ENCODE assay signal across 12 cellular contexts in the genomic region with DNA sequence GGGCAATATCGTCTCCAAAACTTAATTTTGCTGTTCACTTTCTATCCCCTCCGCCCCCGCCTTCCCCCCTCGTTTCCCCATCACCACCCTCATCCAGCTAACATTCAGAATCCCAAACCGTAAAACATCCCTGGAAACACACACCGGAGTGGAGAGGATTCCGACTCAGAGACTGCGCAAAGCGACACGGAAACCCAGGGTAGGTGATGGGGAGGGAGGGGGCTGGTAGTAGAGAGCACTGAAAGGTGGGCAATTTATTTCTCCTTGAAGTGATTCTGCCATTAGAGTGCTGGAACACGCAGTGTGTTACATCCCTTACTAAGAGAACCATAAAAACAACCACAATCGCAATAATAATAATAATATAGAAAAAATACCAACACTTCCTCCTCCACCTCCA. TPM values are rescaled to one million over a fixed set of nuclear protein-coding genes. Genes with fewer than 3 reads are reported as not detected.
DNase-seq lines count a peak whose midpoint lies in the region; ATAC-seq and TF ChIP-seq lines count a peak whose summit lies in the region.
"Had no signal": no experiment of that assay in that cellular context is flagged by ENCODE, and none has a peak within 500 bp of the region (broad histone marks: within the 10 kb centered on the region; RNA-seq: fewer than 3 reads in every experiment).

No MANE protein-coding gene starts in this region.

- ATAC-seq in GM18520 (IDR thresholded peaks at IDR 0.05; ENCODE audit: unreplicated experiment) = no peak

- no peaks in the 10 kb centered on the region for H3K36me3 ChIP-seq in endocrine pancreas (ENCODE audit: control insufficient read depth, insufficient read depth, low read length)
- no peaks in the 10 kb centered on the region for H3K36me3 ChIP-seq in mesodermal cell (ENCODE audit: control insufficient read depth, insufficient read depth, low read length)
- no peaks in the 10 kb centered on the region for H3K36me3 ChIP-seq in tibial nerve
- H3K36me3 ChIP-seq in Peyer's patch = no peaks in the 10 kb centered on the region
- H3K36me3 ChIP-seq: thyroid gland had no signal

- peak overlapping the region; percentile 47 for H3K9ac ChIP-seq in endocrine pancreas (ENCODE audit: control insufficient read depth, insufficient read depth, low read length)

- no peaks in the 10 kb centered on the region for H3K9me3 ChIP-seq in endocrine pancreas (ENCODE audit: control insufficient read depth, low read length)
- no peaks in the 10 kb centered on the region for H3K9me3 ChIP-seq in mesodermal cell (ENCODE audit: control insufficient read depth, low read length)
- no peaks in the 10 kb centered on the region for H3K9me3 ChIP-seq in tibial nerve
- H3K9me3 ChIP-seq in Peyer's patch = no peaks in the 10 kb centered on the region
- H3K9me3 ChIP-seq: thyroid gland had no signal

- H3K4me3 ChIP-seq in endocrine pancreas (ENCODE audit: control insufficient read depth, insufficient read depth, low read length) (peak overlapping the region; percentile 87), mesodermal cell (ENCODE audit: extremely low read depth, insufficient read depth, low read length, poor library complexity, severe bottlenecking) (peak overlapping the region; percentile 38), tibial nerve (peak overlapping the region in 3 of 4 donors; percentile 28 to 41 (median 35)), Peyer's patch (peak overlapping the region in 2 of 4 donors; percentile 40 to 49)

- peak; percentile 37 to 56 for DNase-seq in NCI-H524 (lab: John Stamatoyannopoulos, UW)
- DNase-seq in NCI-H524 treated with DMSO at 0.1 percent for 48 hours (lab: John Stamatoyannopoulos, UW) = no peak
- DNase-seq in tibial nerve (ENCODE audit: low spot score in 2 of 2) = no peak
- DNase-seq in NOMO-1 (lab: John Stamatoyannopoulos, UW; ENCODE audit: unreplicated experiment in 2 of 2) = no peak
- DNase-seq in Peyer's patch = no peak
- DNase-seq: activated CD4-positive, alpha-beta T cell treated with anti-CD3 and anti-CD28 coated beads for 4 hours; GF-D8; NCI-H1436 had no signal

- WGBS in mesodermal cell (ENCODE audit: insufficient coverage in 2 of 2), 2 experiments = 0% methylated on average over 1 of the region's 12 CpGs; no CpG with 5 or more reads in 1 of the 2 experiments
- WGBS in tibial nerve, 2 donors = 5 to 6% methylated on average over 12 of the region's 12 CpGs

- no peak overlapping the region for H3K27ac ChIP-seq in mesodermal cell (ENCODE audit: low read depth, low read length, severe bottlenecking)
- H3K27ac ChIP-seq in tibial nerve = no peak overlapping the region
- no peak overlapping the region for H3K27ac ChIP-seq in Peyer's patch
- H3K27ac ChIP-seq: thyroid gland had no signal

- TF ChIP-seq POLR2A in tibial nerve (IDR thresholded peaks at IDR 0.05) (no peak), Peyer's patch (IDR thresholded peaks at IDR 0.05) (no peak)

- H3K27me3 ChIP-seq in endocrine pancreas (ENCODE audit: control insufficient read depth, insufficient read depth, low read length) = no peaks in the 10 kb centered on the region
- peaks cover 0 to 18% of the 10 kb centered on the region in 2 donors for H3K27me3 ChIP-seq in tibial nerve
- no peaks in the 10 kb centered on the region for H3K27me3 ChIP-seq in Peyer's patch
- H3K27me3 ChIP-seq: thyroid gland had no signal

- TF ChIP-seq EP300 in tibial nerve (IDR thresholded peaks at IDR 0.05) = no peak

- TF ChIP-seq CTCF in tibial nerve (IDR thresholded peaks at IDR 0.05) (no peak), Peyer's patch (IDR thresholded peaks at IDR 0.05) (no peak)

- peaks cover 9% of the 10 kb centered on the region for H3K4me1 ChIP-seq in endocrine pancreas (ENCODE audit: control insufficient read depth, insufficient read depth, low read length)
- H3K4me1 ChIP-seq in mesodermal cell (ENCODE audit: control insufficient read depth, insufficient read depth, low read length, poor library complexity, severe bottlenecking) = no peaks in the 10 kb centered on the region
- peaks cover 0 to 25% (median 0%) of the 10 kb centered on the region in 4 donors for H3K4me1 ChIP-seq in tibial nerve
- H3K4me1 ChIP-seq in Peyer's patch = peaks cover 0 to 10% (median 0%) of the 10 kb centered on the region in 4 donors

RNA-seq across cellular contexts. Expression of gene PCDH20, which starts 1.5 kb away (rescaled TPM):
- 0.33 TPM for polyA plus RNA-seq in mesodermal cell (2013, experiment 1 of 2)
- polyA plus RNA-seq in mesodermal cell (2013, experiment 2 of 2) = 0.40 TPM
- total RNA-seq in tibial nerve (1 to 10 TPM in 1 of 4 donors, under 1 TPM in 3; 0.21 to 2.0 (median 0.48) TPM), Peyer's patch (1 to 10 TPM in 1 of 4 donors, under 1 TPM in 2, not detected in 1; 0.35 to 1.2 (median 0.80) TPM)

Comparison
In these comparisons a context has a peak if more than half of its experiments do, and no peak if none do; other contexts are left out.
1. DNase-seq: peak in NCI-H524 (2 of 2); none in NCI-H524 treated with DMSO at 0.1 percent for 48 hours (single experiment), tibial nerve (0 of 2), NOMO-1 (0 of 2) and Peyer's patch (0 of 3).